ENCODE assay signal across 10 cellular contexts in the genomic region with DNA sequence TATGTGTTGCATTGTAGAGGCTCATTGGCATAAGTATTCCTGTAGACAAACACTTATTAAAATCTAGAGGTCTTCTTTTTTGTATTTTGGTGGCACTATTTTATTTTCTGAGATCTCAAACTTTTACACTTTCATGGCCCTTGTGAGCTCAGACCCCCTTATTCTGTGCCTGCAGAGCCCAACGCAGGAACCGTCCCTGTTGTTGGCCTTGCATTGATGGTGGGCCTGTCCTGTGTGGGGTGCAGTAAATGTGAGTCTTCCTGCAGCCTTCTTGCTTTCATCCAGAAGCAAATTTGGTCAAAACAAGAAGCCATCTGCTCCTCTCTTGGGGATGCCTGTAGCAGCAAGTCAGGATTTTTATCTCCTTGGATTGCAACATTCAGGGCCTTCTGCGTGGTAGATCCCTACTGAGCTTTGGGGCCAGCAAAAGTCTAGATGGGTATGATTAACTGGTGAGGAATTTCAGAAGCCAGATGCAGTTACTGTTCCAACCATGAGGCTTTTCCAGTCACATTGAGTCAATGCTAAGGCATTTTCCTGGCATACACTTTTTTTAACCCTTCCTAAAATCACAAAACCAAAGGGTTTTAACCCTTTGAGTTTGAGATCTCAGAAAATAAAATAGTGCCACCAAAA. TPM values are rescaled to one million over a fixed set of nuclear protein-coding genes. Genes with fewer than 3 reads are reported as not detected.
DNase-seq lines count a peak whose midpoint lies in the region; ATAC-seq and TF ChIP-seq lines count a peak whose summit lies in the region.
"Had no signal": no experiment of that assay in that cellular context is flagged by ENCODE, and none has a peak within 500 bp of the region (broad histone marks: within the 10 kb centered on the region; RNA-seq: fewer than 3 reads in every experiment).

No MANE protein-coding gene starts in this region.

- H3K36me3 Mint-ChIP-seq in HFFc6 (ENCODE audit: low read depth) = peaks cover 32% of the 10 kb centered on the region
- H3K36me3 Mint-ChIP-seq in stimulated activated memory B cell treated with anti-CD40 and anti-IgM and Interleukin-4, amounts not matched to agents 10 μg/mL and 1 μg/mL and 100 μg/mL, for 72 hours = peaks cover 60% of the 10 kb centered on the region

- no peaks in the 10 kb centered on the region for H3K36me3 ChIP-seq in transverse colon
- H3K36me3 ChIP-seq: stomach had no signal

- no peak for ATAC-seq in stimulated activated memory B cell treated with anti-CD40 and anti-IgM and Interleukin-4, amounts not matched to agents 10 μg/mL and 1 μg/mL and 100 μg/mL, for 72 hours
- no peak for ATAC-seq in HG03196 (IDR thresholded peaks at IDR 0.05; ENCODE audit: unreplicated experiment)

- peak overlapping the region; percentile 74 for H3K4me3 Mint-ChIP-seq in HFFc6
- no peak overlapping the region for H3K4me3 Mint-ChIP-seq in stimulated activated memory B cell treated with anti-CD40 and anti-IgM and Interleukin-4, amounts not matched to agents 10 μg/mL and 1 μg/mL and 100 μg/mL, for 72 hours

- intact Hi-C loops in transverse colon (cut with DNase I; ENCODE audit: low total_unique reads) = no loop called here

- no peak overlapping the region for H3K27ac ChIP-seq in transverse colon
- H3K27ac ChIP-seq: stomach had no signal

- in situ Hi-C loops in transverse colon (cut with MboI; ENCODE audit: low pct_ligation_motif_present in 1 of 4, low pct_unique_long_range_greater_than_20kb in 1 of 4, low sequenced_read_pairs in 3 of 4) = no loop called here

- no peaks in the 10 kb centered on the region for H3K4me1 ChIP-seq in transverse colon

- no peaks in the 10 kb centered on the region for H3K27me3 Mint-ChIP-seq in HFFc6 (ENCODE audit: insufficient read depth)
- no peaks in the 10 kb centered on the region for H3K27me3 Mint-ChIP-seq in stimulated activated memory B cell treated with anti-CD40 and anti-IgM and Interleukin-4, amounts not matched to agents 10 μg/mL and 1 μg/mL and 100 μg/mL, for 72 hours

- 70 to 84% methylated on average over 2 to 3 of the region's 3 CpGs for WGBS in transverse colon (ENCODE audit: low coverage in 1 of 2), 2 donors

- H3K4me3 ChIP-seq in transverse colon = no peak overlapping the region
- H3K4me3 ChIP-seq: stomach had no signal

- TF ChIP-seq POLR2A in transverse colon (IDR thresholded peaks at IDR 0.05) = no peak

- no peak for TF ChIP-seq EP300 in transverse colon (IDR thresholded peaks at IDR 0.05; ENCODE audit: low read depth)

- peaks cover 84% of the 10 kb centered on the region for H3K4me1 Mint-ChIP-seq in HFFc6 (ENCODE audit: low read depth)
- peaks cover 64% of the 10 kb centered on the region for H3K4me1 Mint-ChIP-seq in stimulated activated memory B cell treated with anti-CD40 and anti-IgM and Interleukin-4, amounts not matched to agents 10 μg/mL and 1 μg/mL and 100 μg/mL, for 72 hours

- no peaks in the 10 kb centered on the region for H3K27me3 ChIP-seq in transverse colon
- H3K27me3 ChIP-seq: stomach had no signal

- TF ChIP-seq CTCF in HFFc6 (IDR thresholded peaks at IDR 0.05) (peak; percentile 57), transverse colon (IDR thresholded peaks at IDR 0.05) (no peak)

- H3K9me3 Mint-ChIP-seq in HFFc6 = no peaks in the 10 kb centered on the region
- no peaks in the 10 kb centered on the region for H3K9me3 Mint-ChIP-seq in stimulated activated memory B cell treated with anti-CD40 and anti-IgM and Interleukin-4, amounts not matched to agents 10 μg/mL and 1 μg/mL and 100 μg/mL, for 72 hours

- H3K27ac Mint-ChIP-seq in HFFc6 = peak overlapping the region; percentile 95
- peak overlapping the region; percentile 65 for H3K27ac Mint-ChIP-seq in stimulated activated memory B cell treated with anti-CD40 and anti-IgM and Interleukin-4, amounts not matched to agents 10 μg/mL and 1 μg/mL and 100 μg/mL, for 72 hours

- H3K9me3 ChIP-seq in transverse colon = no peaks in the 10 kb centered on the region
- H3K9me3 ChIP-seq: stomach had no signal

- peak; percentile 97 for DNase-seq in HFFc6
- peak; percentile 12 for DNase-seq in SKM-1 treated with dmso at 0.1 percent for 144 hours (lab: John Stamatoyannopoulos, UW; ENCODE audit: unreplicated experiment)
- DNase-seq in glomerular visceral epithelial cell (ENCODE audit: extremely low spot score) = peak; percentile 93
- DNase-seq in transverse colon = no peak
- DNase-seq in NCI-H2107 (lab: John Stamatoyannopoulos, UW) = no peak
- DNase-seq in activated CD4-positive, CD25-positive, alpha-beta regulatory T cell (lab: John Stamatoyannopoulos, UW) = no peak
- DNase-seq: NCI-H82, stomach had no signal

RNA-seq across cellular contexts. Expression of a gene that starts 31.7 kb away (rescaled TPM):
- 100 to 1,000 TPM; 101 to 158 (median 151) TPM for total RNA-seq in HFFc6 (2021; fragmentation: NEBNext Ultra II Directional; extraction: Animal tissue kit (Norgen Biotek cat#: 25700))
- total RNA-seq in transverse colon = 10 to 100 TPM in 2 of 4 donors, 1 to 10 TPM in 2; 1.5 to 36.4 (median 9.2) TPM

Comparison
In these comparisons a context has a peak if more than half of its experiments do, and no peak if none do; other contexts are left out.
1. DNase-seq: peak in HFFc6 (single experiment), SKM-1 treated with dmso at 0.1 percent for 144 hours (single experiment) and glomerular visceral epithelial cell (single experiment); none in transverse colon (single experiment), NCI-H2107 (single experiment) and activated CD4-positive, CD25-positive, alpha-beta regulatory T cell (0 of 4).